ENCODE assay signal across 8 cellular contexts in genomic region chr10:71772832-71773220, GRCh38. TPM values are rescaled to one million over a fixed set of nuclear protein-coding genes. Genes with fewer than 3 reads are reported as not detected.
DNase-seq lines count a peak whose midpoint lies in the region; ATAC-seq and TF ChIP-seq lines count a peak whose summit lies in the region.

No MANE protein-coding gene starts in this region.

- H3K4me3 ChIP-seq in AG04450 (ENCODE audit: low read depth, low read length) (peak overlapping the region; percentile 70), NB4 (ENCODE audit: low read depth, low read length) (peak overlapping the region; percentile 62), duodenal mucosa (ENCODE audit: low read depth in 1 of 2, low read length in 2 of 2) (peak overlapping the region; percentile 89 to 97), muscle layer of duodenum (ENCODE audit: low read depth in 1 of 2, low read length in 2 of 2) (peak overlapping the region; percentile 65 to 90)

- H3K4me1 ChIP-seq in duodenal mucosa (ENCODE audit: control insufficient read depth in 1 of 2, insufficient read depth in 2 of 2, low read length in 2 of 2) (peaks cover 75 to 82% of the 10 kb centered on the region in 2 donors), muscle layer of duodenum (ENCODE audit: control insufficient read depth in 1 of 2, insufficient read depth in 2 of 2, low read length in 2 of 2) (peaks cover 34 to 45% of the 10 kb centered on the region in 2 donors)

- POLR2A ChIA-PET in AG04450 (lab: Yijun Ruan, JAX): interaction anchor here (1.3 to 2.1 kb wide), 3 partner anchors 14 to 78 kb away, joined by 3 to 15 read pairs (median 3); partner anchors contain the start of gene PSAP

- no peaks in the 10 kb centered on the region for H3K27me3 ChIP-seq in AG04450 (ENCODE audit: control insufficient read depth, insufficient read depth, low read length)
- no peaks in the 10 kb centered on the region for H3K27me3 ChIP-seq in duodenal mucosa (ENCODE audit: control insufficient read depth in 1 of 2, insufficient read depth in 2 of 2, low read length in 2 of 2)
- no peaks in the 10 kb centered on the region for H3K27me3 ChIP-seq in muscle layer of duodenum (ENCODE audit: low read depth, low read length)

- DNase-seq in AG04450 (ENCODE audit: low read depth, low spot score) (no peak), NB4 (ENCODE audit: low read depth) (no peak), mucosa of gallbladder (ENCODE audit: low spot score) (no peak), medulla oblongata (ENCODE audit: extremely low spot score) (no peak), islet precursor cell (no peak)

- H3K36me3 ChIP-seq in duodenal mucosa (ENCODE audit: control insufficient read depth in 1 of 2, insufficient read depth in 2 of 2, low read length in 2 of 2) (peaks cover 0 to 5% of the 10 kb centered on the region in 2 donors), muscle layer of duodenum (ENCODE audit: control insufficient read depth in 1 of 2, insufficient read depth in 2 of 2, low read length in 2 of 2) (no peaks in the 10 kb centered on the region)

- TF ChIP-seq POLR2A in NB4 (IDR thresholded peaks at IDR 0.05; ENCODE audit: extremely low read depth, insufficient read length): no peak

- H3K9me3 ChIP-seq in AG04450 (ENCODE audit: control insufficient read depth, insufficient read depth, low read length) (peaks cover 6% of the 10 kb centered on the region), duodenal mucosa (ENCODE audit: control insufficient read depth in 1 of 2, low read length in 2 of 2) (no peaks in the 10 kb centered on the region), muscle layer of duodenum (ENCODE audit: control insufficient read depth in 1 of 2, low read length in 2 of 2) (no peaks in the 10 kb centered on the region)

- H3K9ac ChIP-seq in duodenal mucosa (ENCODE audit: low read depth in 1 of 2, low read length in 2 of 2): peak overlapping the region; percentile 98 to 99

- peak overlapping the region; percentile 21 for H3K27ac ChIP-seq in AG04450 (ENCODE audit: low read depth, low read length)
- peak overlapping the region; percentile 91 for H3K27ac ChIP-seq in duodenal mucosa (ENCODE audit: low read depth, low read length)
- H3K27ac ChIP-seq in muscle layer of duodenum (ENCODE audit: low read length): peak overlapping the region; percentile 95

- CTCF ChIA-PET in AG04450 (lab: Charles Lee): interaction anchor here (0.5 to 3.5 kb wide), 13 partner anchors 9 to 458 kb away, joined by 3 to 20 read pairs (median 4); no protein-coding TSS in a partner anchor

- TF ChIP-seq CTCF in AG04450 (IDR thresholded peaks at IDR 0.05; ENCODE audit: low read depth, low read length): no peak
- TF ChIP-seq CTCF in NB4 (IDR thresholded peaks at IDR 0.05; ENCODE audit: low read depth, low read length): no peak

- no peak for ATAC-seq in GM19452 (IDR thresholded peaks at IDR 0.05; ENCODE audit: unreplicated experiment)

RNA-seq across cellular contexts. Expression of gene VSIR, which starts 0.5 kb away (rescaled TPM):
- polyA plus RNA-seq in AG04450 (2011; rRNA removed): 22.1 and 32.1 TPM in 2 replicates
- 14.1 and 22.3 TPM in 2 replicates for polyA minus RNA-seq in AG04450 (2011; rRNA and poly(A)+ RNA removed)
- total RNA-seq in mucosa of gallbladder: 83.9 TPM

RNA-seq across cellular contexts. Expression of gene C10orf105, which starts 53.2 kb away (rescaled TPM):
- 0.01 TPM in 1 of 2 replicates, not detected in the other for polyA plus RNA-seq in AG04450 (2011; rRNA removed)
- not detected in 2 replicates for polyA minus RNA-seq in AG04450 (2011; rRNA and poly(A)+ RNA removed)
- 0.06 TPM for total RNA-seq in mucosa of gallbladder

Comparison
In these comparisons a context has a peak if more than half of its experiments do, and no peak if none do; other contexts are left out.
1. H3K27ac ChIP-seq: peak in every context shown above with its lines; median percentile 95 in muscle layer of duodenum; 91 in duodenal mucosa; 21 in AG04450.